9 cellular contexts compared by ENCODE assay signal in the genomic region with DNA sequence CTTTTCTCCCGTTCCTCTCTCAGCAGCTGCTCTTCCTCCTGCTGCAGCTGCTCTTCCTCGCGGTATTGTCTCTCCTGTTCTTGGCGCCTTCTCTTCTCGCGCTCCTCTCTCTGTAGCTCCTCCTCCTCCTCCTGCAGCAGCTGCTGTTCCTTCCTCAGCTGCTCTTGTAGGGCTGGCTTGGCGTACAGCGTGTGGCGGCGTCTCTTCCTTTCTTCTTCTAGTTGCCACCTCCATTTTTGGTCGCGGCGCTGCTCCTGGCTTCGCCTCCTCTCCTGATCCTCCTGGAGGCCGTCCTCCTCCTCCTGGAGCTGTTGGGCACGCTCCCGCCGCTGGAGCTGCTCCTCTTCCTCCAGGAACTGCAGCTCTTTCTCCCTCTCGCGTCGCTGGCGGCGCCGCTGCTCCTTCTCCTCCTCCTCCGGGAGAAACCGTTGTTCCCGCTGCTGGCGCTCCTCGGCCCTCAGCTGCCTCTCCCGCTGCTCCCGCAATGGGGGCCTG. TPM values are rescaled to one million over a fixed set of nuclear protein-coding genes. Genes with fewer than 3 reads are reported as not detected.
A peak's percentile ranks its signal among the peaks of the same experiment; 100 is the strongest.
DNase-seq lines count a peak whose midpoint lies in the region; ATAC-seq and TF ChIP-seq lines count a peak whose summit lies in the region.
"Had no signal": no experiment of that assay in that cellular context is flagged by ENCODE, and none has a peak within 500 bp of the region (broad histone marks: within the 10 kb centered on the region; RNA-seq: fewer than 3 reads in every experiment).

No MANE protein-coding gene starts in this region.

- DNase-seq in CD8-positive, alpha-beta memory T cell, result no peak
- DNase-seq in LNCaP clone FGC (ENCODE audit: low read depth) (no peak), heart left ventricle (peak in 3 of 5 donors; percentile 5 to 28 (median 26)), skeletal muscle cell (ENCODE audit: low read depth) (peak; percentile 17), NCI-H1092 treated with DMSO at 0.1 percent for 48 hours (lab: John Stamatoyannopoulos, UW) (no peak), NCI-H1048 (lab: John Stamatoyannopoulos, UW) (no peak), GM19240 (ENCODE audit: insufficient read length, low spot score) (no peak)
- peak; percentile 31 for DNase-seq in activated CD4-positive, alpha-beta memory T cell treated with anti-CD3 and anti-CD28 coated beads, Interleukin-2, amount 10 ng/mL, durations not matched to agents 7 days and 5 days

- H3K4me1 Mint-ChIP-seq in CD8-positive, alpha-beta memory T cell, result peaks cover 3 to 8% (median 4%) of the 10 kb centered on the region in 3 donors
- peaks cover 7% of the 10 kb centered on the region for H3K4me1 Mint-ChIP-seq in activated CD4-positive, alpha-beta memory T cell treated with anti-CD3 and anti-CD28 coated beads, Interleukin-2, amount 10 ng/mL, durations not matched to agents 7 days and 5 days

- no peaks in the 10 kb centered on the region for H3K36me3 Mint-ChIP-seq in CD8-positive, alpha-beta memory T cell
- H3K36me3 Mint-ChIP-seq in activated CD4-positive, alpha-beta memory T cell treated with anti-CD3 and anti-CD28 coated beads, Interleukin-2, amount 10 ng/mL, durations not matched to agents 7 days and 5 days (ENCODE audit: low read depth), result no peaks in the 10 kb centered on the region

- H3K4me3 ChIP-seq in CD8-positive, alpha-beta memory T cell (ENCODE audit: low read length), result peak overlapping the region; percentile 64
- H3K4me3 ChIP-seq in LNCaP clone FGC (ENCODE audit: low read depth, low read length) (peak overlapping the region; percentile 45), heart left ventricle (peak overlapping the region; percentile 18 to 59 (median 46)), skeletal muscle cell (ENCODE audit: low read depth, low read length) (peak overlapping the region; percentile 52)

- no peak overlapping the region for H3K27ac ChIP-seq in CD8-positive, alpha-beta memory T cell (ENCODE audit: low read depth, low read length)
- no peak overlapping the region for H3K27ac ChIP-seq in heart left ventricle

- H3K4me1 ChIP-seq in CD8-positive, alpha-beta memory T cell (ENCODE audit: insufficient read depth, low read length), result peaks cover 21% of the 10 kb centered on the region
- H3K4me1 ChIP-seq in heart left ventricle, result peaks cover 5 to 49% (median 29%) of the 10 kb centered on the region in 12 donors

- ATAC-seq in heart left ventricle, result peak in 2 of 4 donors; percentile 27 to 34

- POLR2A ChIA-PET in CD8-positive, alpha-beta memory T cell (lab: Charles Lee), result no interaction called here
- POLR2A ChIA-PET in activated CD4-positive, alpha-beta memory T cell treated with anti-CD3 and anti-CD28 coated beads, Interleukin-2, amount 10 ng/mL, durations not matched to agents 7 days and 5 days (lab: Charles Lee), result interaction anchor here (0.7 to 1.3 kb wide), 4 partner anchors 73 to 76 kb away, joined by 3 to 4 read pairs (median 4); a partner anchor contains a TSS

- H3K9me3 Mint-ChIP-seq in CD8-positive, alpha-beta memory T cell, result peaks cover 0 to 6% (median 3%) of the 10 kb centered on the region in 5 donors
- peaks cover 4% of the 10 kb centered on the region for H3K9me3 Mint-ChIP-seq in activated CD4-positive, alpha-beta memory T cell treated with anti-CD3 and anti-CD28 coated beads, Interleukin-2, amount 10 ng/mL, durations not matched to agents 7 days and 5 days
- H3K9me3 Mint-ChIP-seq: natural killer cell treated with Interleukin-12 subunit alpha and Interleukin-12 subunit beta and Interleukin-15 and Interleukin-18, amount 100 ng/mL, for 72 hours had no signal

- WGBS in heart left ventricle, 4 donors, result 2 to 12% (median 3%) methylated on average over 31 of the region's 31 CpGs

- H3K9me3 ChIP-seq in CD8-positive, alpha-beta memory T cell (ENCODE audit: low read length), result no peaks in the 10 kb centered on the region
- peaks cover 0 to 22% (median 8%) of the 10 kb centered on the region in 12 donors for H3K9me3 ChIP-seq in heart left ventricle

- CTCF ChIA-PET in CD8-positive, alpha-beta memory T cell (lab: Charles Lee), result interaction anchor here (1.2 kb wide), 1 partner anchor 9 kb away, joined by 3 read pairs; no protein-coding TSS in a partner anchor
- CTCF ChIA-PET in activated CD4-positive, alpha-beta memory T cell treated with anti-CD3 and anti-CD28 coated beads, Interleukin-2, amount 10 ng/mL, durations not matched to agents 7 days and 5 days (lab: Charles Lee), result interaction anchor here (1.1 to 2.5 kb wide), 5 partner anchors 57 to 349 kb away, joined by 3 to 9 read pairs (median 4); no protein-coding TSS in a partner anchor

- H3K4me3 Mint-ChIP-seq in CD8-positive, alpha-beta memory T cell, result no peak overlapping the region
- no peak overlapping the region for H3K4me3 Mint-ChIP-seq in activated CD4-positive, alpha-beta memory T cell treated with anti-CD3 and anti-CD28 coated beads, Interleukin-2, amount 10 ng/mL, durations not matched to agents 7 days and 5 days
- H3K4me3 Mint-ChIP-seq: natural killer cell treated with Interleukin-12 subunit alpha and Interleukin-12 subunit beta and Interleukin-15 and Interleukin-18, amount 100 ng/mL, for 72 hours had no signal

- no peak overlapping the region for H3K27ac Mint-ChIP-seq in CD8-positive, alpha-beta memory T cell
- H3K27ac Mint-ChIP-seq in activated CD4-positive, alpha-beta memory T cell treated with anti-CD3 and anti-CD28 coated beads, Interleukin-2, amount 10 ng/mL, durations not matched to agents 7 days and 5 days, result no peak overlapping the region
- H3K27ac Mint-ChIP-seq: natural killer cell treated with Interleukin-12 subunit alpha and Interleukin-12 subunit beta and Interleukin-15 and Interleukin-18, amount 100 ng/mL, for 72 hours had no signal

- H3K27me3 ChIP-seq in CD8-positive, alpha-beta memory T cell (ENCODE audit: insufficient read depth, low read length, poor library complexity, severe bottlenecking), result peaks cover 63% of the 10 kb centered on the region
- H3K27me3 ChIP-seq in heart left ventricle, result peaks cover 44 to 100% (median 85%) of the 10 kb centered on the region in 9 donors

- peaks cover 1 to 22% of the 10 kb centered on the region in 2 donors for H3K27me3 Mint-ChIP-seq in CD8-positive, alpha-beta memory T cell
- peaks cover 8% of the 10 kb centered on the region for H3K27me3 Mint-ChIP-seq in activated CD4-positive, alpha-beta memory T cell treated with anti-CD3 and anti-CD28 coated beads, Interleukin-2, amount 10 ng/mL, durations not matched to agents 7 days and 5 days

- TF ChIP-seq POLR2A in heart left ventricle (IDR thresholded peaks at IDR 0.05), result no peak

- intact Hi-C loops in heart left ventricle (cut with DNase I), result loop anchor here in 2 of 10 donors (5.0 to 10.0 kb wide), 2 partner anchors 43 to 56 kb away; no protein-coding TSS in a partner anchor

- TF ChIP-seq CTCF in LNCaP clone FGC (IDR thresholded peaks at IDR 0.05; ENCODE audit: control insufficient read depth, extremely low read depth, insufficient read depth) (no peak), heart left ventricle (IDR thresholded peaks at IDR 0.05) (no peak)

- H3K36me3 ChIP-seq in CD8-positive, alpha-beta memory T cell (ENCODE audit: insufficient read depth, low read length), result no peaks in the 10 kb centered on the region
- H3K36me3 ChIP-seq in heart left ventricle, result no peaks in the 10 kb centered on the region

RNA-seq across cellular contexts. Expression of a gene that starts 4.8 kb away (rescaled TPM):
- under 1 TPM; 0.09 to 0.11 TPM for total RNA-seq in CD8-positive, alpha-beta memory T cell
- not detected for polyA plus RNA-seq in CD8-positive, alpha-beta memory T cell
- total RNA-seq in activated CD4-positive, alpha-beta memory T cell treated with anti-CD3 and anti-CD28 coated beads, Interleukin-2, amount 10 ng/mL, durations not matched to agents 7 days and 5 days, result under 1 TPM; 0.05 TPM
- total RNA-seq in heart left ventricle, result under 1 TPM in 2 of 9 donors, not detected in 7; 0.05 TPM
- under 1 TPM in 1 of 2 donors, not detected in 1; 0.01 TPM for polyA plus RNA-seq in heart left ventricle

RNA-seq across cellular contexts. Expression of a gene that starts 21.5 kb away (rescaled TPM):
- not detected for total RNA-seq in CD8-positive, alpha-beta memory T cell
- polyA plus RNA-seq in CD8-positive, alpha-beta memory T cell, result not detected
- not detected for total RNA-seq in activated CD4-positive, alpha-beta memory T cell treated with anti-CD3 and anti-CD28 coated beads, Interleukin-2, amount 10 ng/mL, durations not matched to agents 7 days and 5 days
- not detected for total RNA-seq in heart left ventricle
- not detected for polyA plus RNA-seq in heart left ventricle
- total RNA-seq: natural killer cell treated with Interleukin-12 subunit alpha and Interleukin-12 subunit beta and Interleukin-15 and Interleukin-18, amount 100 ng/mL, for 72 hours had no signal

RNA-seq across cellular contexts. Expression of a gene that starts 48.6 kb away (rescaled TPM):
- not detected for total RNA-seq in CD8-positive, alpha-beta memory T cell
- polyA plus RNA-seq in CD8-positive, alpha-beta memory T cell, result not detected
- not detected for total RNA-seq in activated CD4-positive, alpha-beta memory T cell treated with anti-CD3 and anti-CD28 coated beads, Interleukin-2, amount 10 ng/mL, durations not matched to agents 7 days and 5 days
- total RNA-seq in heart left ventricle, result not detected
- polyA plus RNA-seq in heart left ventricle, result not detected
- total RNA-seq: natural killer cell treated with Interleukin-12 subunit alpha and Interleukin-12 subunit beta and Interleukin-15 and Interleukin-18, amount 100 ng/mL, for 72 hours had no signal

Comparison
In these comparisons a context has a peak if more than half of its experiments do, and no peak if none do; other contexts are left out.
1. DNase-seq: peak in activated CD4-positive, alpha-beta memory T cell treated with anti-CD3 and anti-CD28 coated beads, Interleukin-2, amount 10 ng/mL, durations not matched to agents 7 days and 5 days (single experiment), heart left ventricle (3 of 5) and skeletal muscle cell (single experiment); none in CD8-positive, alpha-beta memory T cell (0 of 5), LNCaP clone FGC (single experiment), NCI-H1092 treated with DMSO at 0.1 percent for 48 hours (single experiment), NCI-H1048 (single experiment) and GM19240 (single experiment).
2. Peak in every context shown above with its lines, with median percentiles within 50 percentile points of each other: H3K4me3 ChIP-seq.